1 cellular context compared by ENCODE assay signal in the genomic region with DNA sequence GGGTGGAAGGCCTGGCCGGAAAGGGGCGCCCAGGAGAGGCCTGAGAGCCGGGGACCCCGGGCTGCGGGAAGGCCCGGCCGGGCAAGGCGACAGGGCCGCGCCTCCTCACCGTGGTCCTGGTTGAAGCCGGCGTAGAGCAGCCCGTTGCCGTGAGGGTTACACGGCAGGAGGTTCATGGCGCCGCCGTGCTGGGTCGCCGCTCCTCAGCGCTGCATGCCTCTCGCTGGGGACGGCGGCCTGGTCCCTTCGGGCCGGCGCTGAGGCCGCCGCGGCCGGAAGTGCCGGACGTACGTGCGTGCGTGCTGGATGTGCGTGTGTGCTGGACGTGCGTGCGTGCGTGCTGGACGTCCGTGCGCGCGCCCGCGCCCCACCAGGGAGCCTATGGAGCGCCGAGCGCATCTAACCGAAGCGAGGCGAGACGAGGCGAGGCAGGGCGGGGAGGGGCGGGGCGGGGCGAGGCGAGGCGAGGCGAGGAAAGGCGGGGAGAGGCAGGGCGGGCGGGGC.
TF ChIP-seq lines count a peak whose summit lies in the region.

WDR45B (minus strand) TSS at position 280 of the 504 bp plus-strand sequence; CDS start at position 176, 104 bp downstream.

TF ChIP-seq in HepG2, 621 proteins besides CTCF, POLR2A, EP300 and RAD21 (continued from another document and continues in another):
- TF ChIP-seq RXRB (CRISPR knock-in tag; IDR thresholded peaks at IDR 0.05; ENCODE audit: borderline replicate concordance) (peak; percentile 54; the same call in 1 of the 2 replicates), U2AF1 (optimal IDR thresholded peaks at IDR 0.05; ENCODE audit: low read depth, low read length) (no peak), GABPA (IDR thresholded peaks at IDR 0.05; ENCODE audit: low read depth, low read length) (peak; percentile 82), GABPA (CRISPR knock-in tag; IDR thresholded peaks at IDR 0.05; ENCODE audit: low read depth) (peak; percentile 83), PPARG (CRISPR knock-in tag; conservative IDR thresholded peaks at IDR 0.05) (no peak; the same call in 1 of the 2 replicates), KAT8 (CRISPR knock-in tag; IDR thresholded peaks at IDR 0.05) (peak; percentile 92), ZNF329 (CRISPR knock-in tag; IDR thresholded peaks at IDR 0.05; ENCODE audit: low read depth) (peak; percentile 81; the same call in 1 of the 2 replicates), TOPORS (CRISPR knock-in tag; IDR thresholded peaks at IDR 0.05) (no peak), ZFP36 (IDR thresholded peaks at IDR 0.05; ENCODE audit: borderline replicate concordance, low read depth, low read length, partially characterized antibody) (no peak), ZBTB42 (CRISPR knock-in tag; IDR thresholded peaks at IDR 0.05) (no peak; the same call in 1 of the 2 replicates), ZNF263 (CRISPR knock-in tag; IDR thresholded peaks at IDR 0.05) (peak; percentile 57; the same call in 1 of the 2 replicates), ZNF883 (CRISPR knock-in tag; IDR thresholded peaks at IDR 0.05; ENCODE audit: not compliant biosample characterization) (peak; percentile 39), JUNB (CRISPR knock-in tag; IDR thresholded peaks at IDR 0.05; ENCODE audit: borderline replicate concordance) (no peak), EEA1 (CRISPR knock-in tag; IDR thresholded peaks at IDR 0.05; ENCODE audit: borderline replicate concordance) (peak; percentile 95; the same call in 1 of the 2 replicates), ZNF30 (CRISPR knock-in tag; IDR thresholded peaks at IDR 0.05) (peak; percentile 66; the same call in 1 of the 2 replicates), ZNF496 (CRISPR knock-in tag; IDR thresholded peaks at IDR 0.05; ENCODE audit: insufficient replicate concordance) (no peak), SALL2 (CRISPR knock-in tag; IDR thresholded peaks at IDR 0.05) (peak; percentile 88; the same call in 1 of the 2 replicates), ZNF567 (CRISPR knock-in tag; IDR thresholded peaks at IDR 0.05; ENCODE audit: borderline replicate concordance) (0 out of 2 replicates have a peak, but pooled peaks have one; percentile 41), PRMT3 (CRISPR knock-in tag; IDR thresholded peaks at IDR 0.05; ENCODE audit: borderline replicate concordance, low read depth) (no peak), ISL2 (CRISPR knock-in tag; IDR thresholded peaks at IDR 0.05) (no peak), SCMH1 (CRISPR knock-in tag; IDR thresholded peaks at IDR 0.05; ENCODE audit: borderline replicate concordance) (no peak), PCBP1 (IDR thresholded peaks at IDR 0.05; ENCODE audit: borderline replicate concordance, low read depth, low read length) (no peak; the same call in none of the 2 replicates), ATF1 (CRISPR knock-in tag; IDR thresholded peaks at IDR 0.05) (no peak), ZNF879 (CRISPR knock-in tag; IDR thresholded peaks at IDR 0.05) (no peak), FOXA3 (CRISPR knock-in tag; IDR thresholded peaks at IDR 0.05) (peak; percentile 62), ZNF143 (CRISPR knock-in tag; IDR thresholded peaks at IDR 0.05) (peak; percentile 46; the same call in 1 of the 2 replicates), ZNF777 (CRISPR knock-in tag; IDR thresholded peaks at IDR 0.05) (peak; percentile 80), ZNF549 (CRISPR knock-in tag; IDR thresholded peaks at IDR 0.05) (no peak), HIVEP1 (CRISPR knock-in tag; IDR thresholded peaks at IDR 0.05) (no peak), ZBTB3 (CRISPR knock-in tag; IDR thresholded peaks at IDR 0.05; ENCODE audit: borderline replicate concordance, low read depth) (0 out of 2 replicates have a peak, but pooled peaks have one; percentile 5), MIER2 (CRISPR knock-in tag; IDR thresholded peaks at IDR 0.05) (0 out of 2 replicates have a peak, but pooled peaks have one; percentile 45), GTF3A (CRISPR knock-in tag; conservative IDR thresholded peaks at IDR 0.05) (no peak), BRCA1 (CRISPR knock-in tag; IDR thresholded peaks at IDR 0.05) (no peak), MEIS2 (CRISPR knock-in tag; IDR thresholded peaks at IDR 0.05) (no peak; the same call in 1 of the 2 replicates), ZNF18 (CRISPR knock-in tag; IDR thresholded peaks at IDR 0.05; ENCODE audit: insufficient replicate concordance) (peak; percentile 67), RBAK (CRISPR knock-in tag; IDR thresholded peaks at IDR 0.05) (no peak), IKZF4 (CRISPR knock-in tag; IDR thresholded peaks at IDR 0.05; ENCODE audit: borderline replicate concordance, low read depth, not compliant biosample characterization) (peak; percentile 84), ZNF230 (CRISPR knock-in tag; IDR thresholded peaks at IDR 0.05) (no peak; the same call in 1 of the 2 replicates), HBP1 (CRISPR knock-in tag; IDR thresholded peaks at IDR 0.05; ENCODE audit: low read depth) (peak; percentile 93)
- TF ChIP-seq, protein P1, sequence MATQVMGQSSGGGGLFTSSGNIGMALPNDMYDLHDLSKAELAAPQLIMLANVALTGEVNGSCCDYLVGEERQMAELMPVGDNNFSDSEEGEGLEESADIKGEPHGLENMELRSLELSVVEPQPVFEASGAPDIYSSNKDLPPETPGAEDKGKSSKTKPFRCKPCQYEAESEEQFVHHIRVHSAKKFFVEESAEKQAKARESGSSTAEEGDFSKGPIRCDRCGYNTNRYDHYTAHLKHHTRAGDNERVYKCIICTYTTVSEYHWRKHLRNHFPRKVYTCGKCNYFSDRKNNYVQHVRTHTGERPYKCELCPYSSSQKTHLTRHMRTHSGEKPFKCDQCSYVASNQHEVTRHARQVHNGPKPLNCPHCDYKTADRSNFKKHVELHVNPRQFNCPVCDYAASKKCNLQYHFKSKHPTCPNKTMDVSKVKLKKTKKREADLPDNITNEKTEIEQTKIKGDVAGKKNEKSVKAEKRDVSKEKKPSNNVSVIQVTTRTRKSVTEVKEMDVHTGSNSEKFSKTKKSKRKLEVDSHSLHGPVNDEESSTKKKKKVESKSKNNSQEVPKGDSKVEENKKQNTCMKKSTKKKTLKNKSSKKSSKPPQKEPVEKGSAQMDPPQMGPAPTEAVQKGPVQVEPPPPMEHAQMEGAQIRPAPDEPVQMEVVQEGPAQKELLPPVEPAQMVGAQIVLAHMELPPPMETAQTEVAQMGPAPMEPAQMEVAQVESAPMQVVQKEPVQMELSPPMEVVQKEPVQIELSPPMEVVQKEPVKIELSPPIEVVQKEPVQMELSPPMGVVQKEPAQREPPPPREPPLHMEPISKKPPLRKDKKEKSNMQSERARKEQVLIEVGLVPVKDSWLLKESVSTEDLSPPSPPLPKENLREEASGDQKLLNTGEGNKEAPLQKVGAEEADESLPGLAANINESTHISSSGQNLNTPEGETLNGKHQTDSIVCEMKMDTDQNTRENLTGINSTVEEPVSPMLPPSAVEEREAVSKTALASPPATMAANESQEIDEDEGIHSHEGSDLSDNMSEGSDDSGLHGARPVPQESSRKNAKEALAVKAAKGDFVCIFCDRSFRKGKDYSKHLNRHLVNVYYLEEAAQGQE (IDR thresholded peaks at IDR 0.05; ENCODE audit: borderline replicate concordance in 1 of 2, low read depth in 1 of 2, low read length in 2 of 2), result peak in 1 of 2 experiments; percentile 35; a peak in 1 of 4 replicates
- TF ChIP-seq, protein P2, sequence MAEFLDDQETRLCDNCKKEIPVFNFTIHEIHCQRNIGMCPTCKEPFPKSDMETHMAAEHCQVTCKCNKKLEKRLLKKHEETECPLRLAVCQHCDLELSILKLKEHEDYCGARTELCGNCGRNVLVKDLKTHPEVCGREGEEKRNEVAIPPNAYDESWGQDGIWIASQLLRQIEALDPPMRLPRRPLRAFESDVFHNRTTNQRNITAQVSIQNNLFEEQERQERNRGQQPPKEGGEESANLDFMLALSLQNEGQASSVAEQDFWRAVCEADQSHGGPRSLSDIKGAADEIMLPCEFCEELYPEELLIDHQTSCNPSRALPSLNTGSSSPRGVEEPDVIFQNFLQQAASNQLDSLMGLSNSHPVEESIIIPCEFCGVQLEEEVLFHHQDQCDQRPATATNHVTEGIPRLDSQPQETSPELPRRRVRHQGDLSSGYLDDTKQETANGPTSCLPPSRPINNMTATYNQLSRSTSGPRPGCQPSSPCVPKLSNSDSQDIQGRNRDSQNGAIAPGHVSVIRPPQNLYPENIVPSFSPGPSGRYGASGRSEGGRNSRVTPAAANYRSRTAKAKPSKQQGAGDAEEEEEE (CRISPR knock-in tag; IDR thresholded peaks at IDR 0.05; ENCODE audit: borderline replicate concordance), result 0 out of 2 replicates have a peak, but pooled peaks have one; percentile 65
- TF ChIP-seq, protein P3, sequence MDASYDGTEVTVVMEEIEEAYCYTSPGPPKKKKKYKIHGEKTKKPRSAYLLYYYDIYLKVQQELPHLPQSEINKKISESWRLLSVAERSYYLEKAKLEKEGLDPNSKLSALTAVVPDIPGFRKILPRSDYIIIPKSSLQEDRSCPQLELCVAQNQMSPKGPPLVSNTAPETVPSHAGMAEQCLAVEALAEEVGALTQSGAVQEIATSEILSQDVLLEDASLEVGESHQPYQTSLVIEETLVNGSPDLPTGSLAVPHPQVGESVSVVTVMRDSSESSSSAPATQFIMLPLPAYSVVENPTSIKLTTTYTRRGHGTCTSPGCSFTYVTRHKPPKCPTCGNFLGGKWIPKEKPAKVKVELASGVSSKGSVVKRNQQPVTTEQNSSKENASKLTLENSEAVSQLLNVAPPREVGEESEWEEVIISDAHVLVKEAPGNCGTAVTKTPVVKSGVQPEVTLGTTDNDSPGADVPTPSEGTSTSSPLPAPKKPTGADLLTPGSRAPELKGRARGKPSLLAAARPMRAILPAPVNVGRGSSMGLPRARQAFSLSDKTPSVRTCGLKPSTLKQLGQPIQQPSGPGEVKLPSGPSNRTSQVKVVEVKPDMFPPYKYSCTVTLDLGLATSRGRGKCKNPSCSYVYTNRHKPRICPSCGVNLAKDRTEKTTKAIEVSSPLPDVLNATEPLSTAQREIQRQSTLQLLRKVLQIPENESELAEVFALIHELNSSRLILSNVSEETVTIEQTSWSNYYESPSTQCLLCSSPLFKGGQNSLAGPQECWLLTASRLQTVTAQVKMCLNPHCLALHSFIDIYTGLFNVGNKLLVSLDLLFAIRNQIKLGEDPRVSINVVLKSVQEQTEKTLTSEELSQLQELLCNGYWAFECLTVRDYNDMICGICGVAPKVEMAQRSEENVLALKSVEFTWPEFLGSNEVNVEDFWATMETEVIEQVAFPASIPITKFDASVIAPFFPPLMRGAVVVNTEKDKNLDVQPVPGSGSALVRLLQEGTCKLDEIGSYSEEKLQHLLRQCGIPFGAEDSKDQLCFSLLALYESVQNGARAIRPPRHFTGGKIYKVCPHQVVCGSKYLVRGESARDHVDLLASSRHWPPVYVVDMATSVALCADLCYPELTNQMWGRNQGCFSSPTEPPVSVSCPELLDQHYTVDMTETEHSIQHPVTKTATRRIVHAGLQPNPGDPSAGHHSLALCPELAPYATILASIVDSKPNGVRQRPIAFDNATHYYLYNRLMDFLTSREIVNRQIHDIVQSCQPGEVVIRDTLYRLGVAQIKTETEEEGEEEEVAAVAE (CRISPR knock-in tag; IDR thresholded peaks at IDR 0.05; ENCODE audit: borderline replicate concordance), result no peak
- TF ChIP-seq, protein P4, sequence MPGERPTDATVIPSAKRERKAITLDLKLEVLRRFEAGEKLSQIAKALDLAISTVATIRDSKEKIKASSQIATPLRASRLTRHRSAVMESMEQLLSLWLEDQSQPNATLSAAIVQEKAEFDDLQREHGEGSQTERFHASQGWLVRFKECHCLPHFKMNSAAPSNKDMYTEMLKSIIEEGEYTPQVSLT (CRISPR knock-in tag; IDR thresholded peaks at IDR 0.05; ENCODE audit: borderline replicate concordance, low read depth), result no peak
- TF ChIP-seq, protein P5, sequence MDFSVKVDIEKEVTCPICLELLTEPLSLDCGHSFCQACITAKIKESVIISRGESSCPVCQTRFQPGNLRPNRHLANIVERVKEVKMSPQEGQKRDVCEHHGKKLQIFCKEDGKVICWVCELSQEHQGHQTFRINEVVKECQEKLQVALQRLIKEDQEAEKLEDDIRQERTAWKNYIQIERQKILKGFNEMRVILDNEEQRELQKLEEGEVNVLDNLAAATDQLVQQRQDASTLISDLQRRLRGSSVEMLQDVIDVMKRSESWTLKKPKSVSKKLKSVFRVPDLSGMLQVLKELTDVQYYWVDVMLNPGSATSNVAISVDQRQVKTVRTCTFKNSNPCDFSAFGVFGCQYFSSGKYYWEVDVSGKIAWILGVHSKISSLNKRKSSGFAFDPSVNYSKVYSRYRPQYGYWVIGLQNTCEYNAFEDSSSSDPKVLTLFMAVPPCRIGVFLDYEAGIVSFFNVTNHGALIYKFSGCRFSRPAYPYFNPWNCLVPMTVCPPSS (IDR thresholded peaks at IDR 0.05), result no peak
- TF ChIP-seq, protein P6, sequence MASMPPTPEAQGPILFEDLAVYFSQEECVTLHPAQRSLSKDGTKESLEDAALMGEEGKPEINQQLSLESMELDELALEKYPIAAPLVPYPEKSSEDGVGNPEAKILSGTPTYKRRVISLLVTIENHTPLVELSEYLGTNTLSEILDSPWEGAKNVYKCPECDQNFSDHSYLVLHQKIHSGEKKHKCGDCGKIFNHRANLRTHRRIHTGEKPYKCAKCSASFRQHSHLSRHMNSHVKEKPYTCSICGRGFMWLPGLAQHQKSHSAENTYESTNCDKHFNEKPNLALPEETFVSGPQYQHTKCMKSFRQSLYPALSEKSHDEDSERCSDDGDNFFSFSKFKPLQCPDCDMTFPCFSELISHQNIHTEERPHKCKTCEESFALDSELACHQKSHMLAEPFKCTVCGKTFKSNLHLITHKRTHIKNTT (CRISPR knock-in tag; IDR thresholded peaks at IDR 0.05), result no peak
